Comparison of ENCODE assay signal across 17 cellular contexts in the genomic region with DNA sequence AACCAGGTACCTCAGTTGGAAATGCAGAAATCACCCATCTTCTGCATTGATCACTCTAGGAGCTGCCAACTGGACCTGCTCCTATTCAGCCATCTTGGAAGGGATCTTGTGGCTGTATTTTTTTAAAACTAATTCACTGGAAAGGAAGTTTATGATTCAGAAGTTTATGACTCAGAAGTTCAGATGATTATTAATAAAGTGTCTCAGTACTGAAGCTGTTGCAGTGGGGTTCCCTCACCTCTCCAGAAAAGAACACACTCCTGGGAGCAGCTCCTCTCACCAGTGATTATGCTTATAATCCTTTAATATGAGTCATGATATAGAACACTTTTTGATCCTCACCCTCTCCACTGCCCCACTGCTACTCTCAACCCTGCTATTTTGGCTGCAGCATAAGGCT.
DNase-seq lines count a peak whose midpoint lies in the region; ATAC-seq and TF ChIP-seq lines count a peak whose summit lies in the region.
"Had no signal": no experiment of that assay in that cellular context is flagged by ENCODE, and none has a peak within 500 bp of the region (broad histone marks: within the 10 kb centered on the region; RNA-seq: fewer than 3 reads in every experiment).

No MANE protein-coding gene starts in this region.

- H3K9ac ChIP-seq in smooth muscle cell (ENCODE audit: low read depth), result no peak overlapping the region
- H3K9ac ChIP-seq: BLaER1 treated with 17β-estradiol and CSF1 and Interleukin-3, amounts not matched to agents 10 nM and 100 nM; GM23248 had no signal

- H3K27ac ChIP-seq in A673 (ENCODE audit: low read depth, low read length, poor library complexity, severe bottlenecking), result no peak overlapping the region
- no peak overlapping the region for H3K27ac ChIP-seq in smooth muscle cell (ENCODE audit: low read depth)
- H3K27ac ChIP-seq: 22Rv1; BLaER1 treated with 17β-estradiol and CSF1 and Interleukin-3, amounts not matched to agents 10 nM and 100 nM; GM23248; HL-60 had no signal

- H3K4me3 ChIP-seq in epithelial cell of esophagus (ENCODE audit: low read length) (no peak overlapping the region), A673 (ENCODE audit: low read depth, low read length, poor library complexity, severe bottlenecking) (no peak overlapping the region), smooth muscle cell (no peak overlapping the region)
- H3K4me3 ChIP-seq: BLaER1 treated with 17β-estradiol and CSF1 and Interleukin-3, amounts not matched to agents 10 nM and 100 nM; GM23248 had no signal

- H3K36me3 ChIP-seq in A673 (ENCODE audit: insufficient read depth, low read length, poor library complexity, severe bottlenecking), result no peaks in the 10 kb centered on the region
- no peaks in the 10 kb centered on the region for H3K36me3 ChIP-seq in smooth muscle cell (ENCODE audit: low read depth)
- H3K36me3 ChIP-seq: BLaER1 treated with 17β-estradiol and CSF1 and Interleukin-3, amounts not matched to agents 10 nM and 100 nM had no signal

- H3K27me3 ChIP-seq in A673 (replicated peaks; ENCODE audit: insufficient read depth, low read depth, low read length, poor library complexity) (no peaks in the 10 kb centered on the region), smooth muscle cell (ENCODE audit: low read depth) (no peaks in the 10 kb centered on the region)
- H3K27me3 ChIP-seq: BLaER1 treated with 17β-estradiol and CSF1 and Interleukin-3, amounts not matched to agents 10 nM and 100 nM had no signal

- CTCF ChIA-PET in A673 (lab: Charles Lee), result no interaction called here

- H3K9me3 ChIP-seq in A673 (ENCODE audit: low read depth, low read length, poor library complexity, severe bottlenecking), result no peaks in the 10 kb centered on the region
- no peaks in the 10 kb centered on the region for H3K9me3 ChIP-seq in smooth muscle cell (replicated peaks; ENCODE audit: low read depth)

- no peak for ATAC-seq in GM21528 (IDR thresholded peaks at IDR 0.05; ENCODE audit: low FRiP score, unreplicated experiment)
- ATAC-seq: HCT116 had no signal

- DNase-seq in A172 (ENCODE audit: low spot score) (peak; percentile 23), NCI-H226 (peak; percentile 59), epithelial cell of esophagus (ENCODE audit: low read depth) (peak; percentile 8), iris pigment epithelial cell (ENCODE audit: low read depth) (peak; percentile 3), A673 (ENCODE audit: low spot score) (no peak), smooth muscle cell (lab: John Stamatoyannopoulos, UW; ENCODE audit: unreplicated experiment) (no peak), dedifferentiated amniotic fluid mesenchymal stem cell (ENCODE audit: extremely low spot score) (no peak)
- DNase-seq: ACHN; Calu3; CD4-positive, CD25-positive, alpha-beta regulatory T cell; DMS 273 treated with DMSO at 0.1 percent for 48 hours; GM23248 had no signal

- H3K4me1 ChIP-seq in A673 (ENCODE audit: insufficient read depth, low read length, poor library complexity, severe bottlenecking) (no peaks in the 10 kb centered on the region), smooth muscle cell (ENCODE audit: low read depth) (no peaks in the 10 kb centered on the region)
- H3K4me1 ChIP-seq: BLaER1 treated with 17β-estradiol and CSF1 and Interleukin-3, amounts not matched to agents 10 nM and 100 nM had no signal

- no peak overlapping the region for H2AFZ ChIP-seq in smooth muscle cell (ENCODE audit: low read depth)
- H2AFZ ChIP-seq: GM23248 had no signal

- no peak for TF ChIP-seq CTCF in epithelial cell of esophagus (IDR thresholded peaks at IDR 0.05; ENCODE audit: insufficient read depth, low read depth, low read length, missing control alignments)
- TF ChIP-seq CTCF in A673 (conservative IDR thresholded peaks at IDR 0.05; ENCODE audit: low read depth, low read length), result no peak
- no peak for TF ChIP-seq CTCF in smooth muscle cell (IDR thresholded peaks at IDR 0.05; ENCODE audit: borderline replicate concordance, insufficient read depth, poor library complexity, severe bottlenecking)

- BruUV-seq in A673 (replicated peaks; lab: Mats Ljungman, UMichigan), result no TSS peak

- POLR2A ChIA-PET in A673 (lab: Charles Lee; ENCODE audit: low non-redundant PET), result no interaction called here

- H3K4me2 ChIP-seq in smooth muscle cell, result no peak overlapping the region
- H3K4me2 ChIP-seq: BLaER1 treated with 17β-estradiol and CSF1 and Interleukin-3, amounts not matched to agents 10 nM and 100 nM had no signal

- no peaks in the 10 kb centered on the region for H3F3A ChIP-seq in smooth muscle cell (ENCODE audit: low read depth)

- intact Hi-C loops in A673 (cut with micrococcal nuclease; ENCODE audit: unreplicated experiment), result no loop called here

- no peaks in the 10 kb centered on the region for H3K79me2 ChIP-seq in smooth muscle cell (ENCODE audit: low read depth)

- no peaks in the 10 kb centered on the region for H4K20me1 ChIP-seq in smooth muscle cell (ENCODE audit: low read depth)
- H4K20me1 ChIP-seq: BLaER1 treated with 17β-estradiol and CSF1 and Interleukin-3, amounts not matched to agents 10 nM and 100 nM had no signal

Comparison
In these comparisons a context has a peak if more than half of its experiments do, and no peak if none do; other contexts are left out.
1. DNase-seq: peak in A172 (single experiment), NCI-H226 (single experiment), epithelial cell of esophagus (single experiment) and iris pigment epithelial cell (single experiment); none in A673 (single experiment), smooth muscle cell (single experiment) and dedifferentiated amniotic fluid mesenchymal stem cell (single experiment).